In genomic region chr5:143405063-143405746, GRCh38 we compare ENCODE assay signal across 1 cellular context.
TF ChIP-seq lines count a peak whose summit lies in the region.

No MANE protein-coding gene starts in this region.

TF ChIP-seq in HepG2, 621 proteins besides CTCF, POLR2A, EP300 and RAD21 (continued from another document and continues in another):
- TF ChIP-seq RERE (CRISPR knock-in tag; IDR thresholded peaks at IDR 0.05; ENCODE audit: low read depth) (0 out of 2 replicates have a peak, but pooled peaks have one; percentile 12), PHF8 (CRISPR knock-in tag; IDR thresholded peaks at IDR 0.05) (peak; percentile 89), KMT2A (CRISPR knock-in tag; IDR thresholded peaks at IDR 0.05) (peak; percentile 79), ZNF766 (CRISPR knock-in tag; IDR thresholded peaks at IDR 0.05; ENCODE audit: borderline replicate concordance) (no peak; the same call in 1 of the 2 replicates), ZC3H13 (CRISPR knock-in tag; IDR thresholded peaks at IDR 0.05) (peak; percentile 62; the same call in 1 of the 2 replicates), ARNT (IDR thresholded peaks at IDR 0.05) (no peak), SOX5 (CRISPR knock-in tag; IDR thresholded peaks at IDR 0.05; ENCODE audit: borderline replicate concordance) (peak; percentile 48), DBP (CRISPR knock-in tag; IDR thresholded peaks at IDR 0.05; ENCODE audit: not compliant biosample characterization) (no peak), NFYB (CRISPR knock-in tag; IDR thresholded peaks at IDR 0.05) (peak; percentile 61), TOE1 (CRISPR knock-in tag; IDR thresholded peaks at IDR 0.05) (no peak), ZNF644 (CRISPR knock-in tag; IDR thresholded peaks at IDR 0.05; ENCODE audit: low read depth) (peak; percentile 100), ZBTB4 (CRISPR knock-in tag; IDR thresholded peaks at IDR 0.05; ENCODE audit: borderline replicate concordance) (no peak), ZBTB46 (CRISPR knock-in tag; IDR thresholded peaks at IDR 0.05; ENCODE audit: borderline replicate concordance) (no peak), YY1 (IDR thresholded peaks at IDR 0.05; ENCODE audit: insufficient read depth, insufficient replicate concordance, low read depth, low read length) (peak; percentile 100), LBX2 (CRISPR knock-in tag; IDR thresholded peaks at IDR 0.05; ENCODE audit: borderline replicate concordance) (no peak), ZFX (CRISPR knock-in tag; IDR thresholded peaks at IDR 0.05; ENCODE audit: low read depth) (peak; percentile 81), NRL (CRISPR knock-in tag; IDR thresholded peaks at IDR 0.05; ENCODE audit: borderline replicate concordance) (peak; percentile 53; the same call in 1 of the 2 replicates), ZNF776 (CRISPR knock-in tag; IDR thresholded peaks at IDR 0.05) (peak; percentile 77), ZNF225 (CRISPR knock-in tag; IDR thresholded peaks at IDR 0.05) (peak; percentile 77), ZNF451 (CRISPR knock-in tag; IDR thresholded peaks at IDR 0.05) (no peak), ZNF180 (CRISPR knock-in tag; IDR thresholded peaks at IDR 0.05; ENCODE audit: borderline replicate concordance, low read depth) (no peak), EED (CRISPR knock-in tag; IDR thresholded peaks at IDR 0.05) (0 out of 2 replicates have a peak, but pooled peaks have one; percentile 35), ZNF337 (CRISPR knock-in tag; IDR thresholded peaks at IDR 0.05; ENCODE audit: borderline replicate concordance, low read depth) (peak; percentile 58; the same call in 1 of the 2 replicates), AFF4 (CRISPR knock-in tag; IDR thresholded peaks at IDR 0.05) (no peak), ZNF276 (CRISPR knock-in tag; IDR thresholded peaks at IDR 0.05; ENCODE audit: low read depth) (peak; percentile 67; the same call in 1 of the 2 replicates), ZNF496 (CRISPR knock-in tag; IDR thresholded peaks at IDR 0.05; ENCODE audit: insufficient replicate concordance) (no peak), PITX1 (CRISPR knock-in tag; IDR thresholded peaks at IDR 0.05) (peak; percentile 63; the same call in 1 of the 2 replicates), FOXM1 (CRISPR knock-in tag; IDR thresholded peaks at IDR 0.05) (no peak), ZNF143 (CRISPR knock-in tag; IDR thresholded peaks at IDR 0.05) (no peak)
- TF ChIP-seq, protein P1, sequence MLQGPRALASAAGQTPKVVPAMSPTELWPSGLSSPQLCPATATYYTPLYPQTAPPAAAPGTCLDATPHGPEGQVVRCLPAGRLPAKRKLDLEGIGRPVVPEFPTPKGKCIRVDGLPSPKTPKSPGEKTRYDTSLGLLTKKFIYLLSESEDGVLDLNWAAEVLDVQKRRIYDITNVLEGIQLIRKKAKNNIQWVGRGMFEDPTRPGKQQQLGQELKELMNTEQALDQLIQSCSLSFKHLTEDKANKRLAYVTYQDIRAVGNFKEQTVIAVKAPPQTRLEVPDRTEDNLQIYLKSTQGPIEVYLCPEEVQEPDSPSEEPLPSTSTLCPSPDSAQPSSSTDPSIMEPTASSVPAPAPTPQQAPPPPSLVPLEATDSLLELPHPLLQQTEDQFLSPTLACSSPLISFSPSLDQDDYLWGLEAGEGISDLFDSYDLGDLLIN (CRISPR knock-in tag; IDR thresholded peaks at IDR 0.05; ENCODE audit: borderline replicate concordance), result no peak
- TF ChIP-seq, protein P2, sequence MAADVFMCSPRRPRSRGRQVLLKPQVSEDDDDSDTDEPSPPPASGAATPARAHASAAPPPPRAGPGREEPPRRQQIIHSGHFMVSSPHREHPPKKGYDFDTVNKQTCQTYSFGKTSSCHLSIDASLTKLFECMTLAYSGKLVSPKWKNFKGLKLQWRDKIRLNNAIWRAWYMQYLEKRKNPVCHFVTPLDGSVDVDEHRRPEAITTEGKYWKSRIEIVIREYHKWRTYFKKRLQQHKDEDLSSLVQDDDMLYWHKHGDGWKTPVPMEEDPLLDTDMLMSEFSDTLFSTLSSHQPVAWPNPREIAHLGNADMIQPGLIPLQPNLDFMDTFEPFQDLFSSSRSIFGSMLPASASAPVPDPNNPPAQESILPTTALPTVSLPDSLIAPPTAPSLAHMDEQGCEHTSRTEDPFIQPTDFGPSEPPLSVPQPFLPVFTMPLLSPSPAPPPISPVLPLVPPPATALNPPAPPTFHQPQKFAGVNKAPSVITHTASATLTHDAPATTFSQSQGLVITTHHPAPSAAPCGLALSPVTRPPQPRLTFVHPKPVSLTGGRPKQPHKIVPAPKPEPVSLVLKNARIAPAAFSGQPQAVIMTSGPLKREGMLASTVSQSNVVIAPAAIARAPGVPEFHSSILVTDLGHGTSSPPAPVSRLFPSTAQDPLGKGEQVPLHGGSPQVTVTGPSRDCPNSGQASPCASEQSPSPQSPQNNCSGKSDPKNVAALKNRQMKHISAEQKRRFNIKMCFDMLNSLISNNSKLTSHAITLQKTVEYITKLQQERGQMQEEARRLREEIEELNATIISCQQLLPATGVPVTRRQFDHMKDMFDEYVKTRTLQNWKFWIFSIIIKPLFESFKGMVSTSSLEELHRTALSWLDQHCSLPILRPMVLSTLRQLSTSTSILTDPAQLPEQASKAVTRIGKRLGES (CRISPR knock-in tag; IDR thresholded peaks at IDR 0.05; ENCODE audit: borderline replicate concordance), result no peak
- TF ChIP-seq, protein P3, sequence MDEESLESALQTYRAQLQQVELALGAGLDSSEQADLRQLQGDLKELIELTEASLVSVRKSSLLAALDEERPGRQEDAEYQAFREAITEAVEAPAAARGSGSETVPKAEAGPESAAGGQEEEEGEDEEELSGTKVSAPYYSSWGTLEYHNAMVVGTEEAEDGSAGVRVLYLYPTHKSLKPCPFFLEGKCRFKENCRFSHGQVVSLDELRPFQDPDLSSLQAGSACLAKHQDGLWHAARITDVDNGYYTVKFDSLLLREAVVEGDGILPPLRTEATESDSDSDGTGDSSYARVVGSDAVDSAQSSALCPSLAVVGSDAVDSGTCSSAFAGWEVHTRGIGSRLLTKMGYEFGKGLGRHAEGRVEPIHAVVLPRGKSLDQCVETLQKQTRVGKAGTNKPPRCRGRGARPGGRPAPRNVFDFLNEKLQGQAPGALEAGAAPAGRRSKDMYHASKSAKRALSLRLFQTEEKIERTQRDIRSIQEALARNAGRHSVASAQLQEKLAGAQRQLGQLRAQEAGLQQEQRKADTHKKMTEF (CRISPR knock-in tag; IDR thresholded peaks at IDR 0.05), result peak; percentile 80
